In genomic region chr2:11863513-11864328, GRCh38 we compare ENCODE assay signal across 8 cellular contexts.
A peak's percentile ranks its signal among the peaks of the same experiment; 100 is the strongest.
DNase-seq lines count a peak whose midpoint lies in the region; ATAC-seq, FAIRE-seq and TF ChIP-seq lines count a peak whose summit lies in the region.

No MANE protein-coding gene starts in this region.

- H3K9me3 ChIP-seq in A673 (ENCODE audit: low read depth, low read length, poor library complexity, severe bottlenecking) (peaks cover 4% of the 10 kb centered on the region), suprapubic skin (no peaks in the 10 kb centered on the region)

- H3K27me3 Mint-ChIP-seq in activated T-helper 17 cell treated with anti-CD3 and anti-CD28 coated beads, Interleukin-2, amount 50 U/mL, for 72 hours = peaks cover 3% of the 10 kb centered on the region

- TSS peak; percentile 75 for BruUV-seq in A673 (replicated peaks; lab: Mats Ljungman, UMichigan)

- CTCF ChIA-PET in A673 (lab: Charles Lee) = interaction anchor here (0.5 to 1.0 kb wide), 5 partner anchors 64 to 1144 kb away, joined by 3 to 11 read pairs (median 6); no protein-coding TSS in a partner anchor

- H3K4me1 ChIP-seq in A673 (ENCODE audit: insufficient read depth, low read length, poor library complexity, severe bottlenecking) (peaks cover 7% of the 10 kb centered on the region), suprapubic skin (peaks cover 12% of the 10 kb centered on the region)

- H3K36me3 ChIP-seq in A673 (ENCODE audit: insufficient read depth, low read length, poor library complexity, severe bottlenecking) = no peaks in the 10 kb centered on the region
- H3K36me3 ChIP-seq in suprapubic skin = no peaks in the 10 kb centered on the region

- H3K27ac Mint-ChIP-seq in activated T-helper 17 cell treated with anti-CD3 and anti-CD28 coated beads, Interleukin-2, amount 50 U/mL, for 72 hours = no peak overlapping the region

- POLR2A ChIA-PET in A673 (lab: Charles Lee; ENCODE audit: low non-redundant PET) = interaction anchor here (0.7 kb wide), 1 partner anchor 79 kb away, joined by 20 read pairs; no protein-coding TSS in a partner anchor

- ATAC-seq in GM18502 (IDR thresholded peaks at IDR 0.05; ENCODE audit: poor library complexity, unreplicated experiment) (peak; percentile 40), HG03439 (IDR thresholded peaks at IDR 0.05; ENCODE audit: unreplicated experiment) (peak; percentile 42)
- peak; percentile 62 for ATAC-seq in activated T-helper 17 cell treated with anti-CD3 and anti-CD28 coated beads, Interleukin-2, amount 50 U/mL, for 72 hours (replicated peaks)

- H3K9me3 Mint-ChIP-seq in activated T-helper 17 cell treated with anti-CD3 and anti-CD28 coated beads, Interleukin-2, amount 50 U/mL, for 72 hours = no peaks in the 10 kb centered on the region

- H3K4me3 ChIP-seq in A673 (ENCODE audit: low read depth, low read length, poor library complexity, severe bottlenecking) (no peak overlapping the region), fibroblast of villous mesenchyme (ENCODE audit: low read depth, low read length) (peak overlapping the region; percentile 42), suprapubic skin (no peak overlapping the region)

- FAIRE-seq in RCC 7860 (lab: Jason Lieb, UNC) = no peak

- peak overlapping the region; percentile 70 for H3K4me3 Mint-ChIP-seq in activated T-helper 17 cell treated with anti-CD3 and anti-CD28 coated beads, Interleukin-2, amount 50 U/mL, for 72 hours

- no peaks in the 10 kb centered on the region for H3K36me3 Mint-ChIP-seq in activated T-helper 17 cell treated with anti-CD3 and anti-CD28 coated beads, Interleukin-2, amount 50 U/mL, for 72 hours (ENCODE audit: low read depth)

- intact Hi-C loops in A673 (cut with micrococcal nuclease; ENCODE audit: unreplicated experiment) = loop anchor here (2.0 to 10.0 kb wide), 4 partner anchors 309 to 853 kb away; partner anchors contain the start of gene TRIB2

- peak overlapping the region; percentile 9 for H3K27ac ChIP-seq in A673 (ENCODE audit: low read depth, low read length, poor library complexity, severe bottlenecking)
- H3K27ac ChIP-seq in suprapubic skin = peak overlapping the region; percentile 5

- DNase-seq in A673 (ENCODE audit: low spot score) (peak; percentile 92), RCC 7860 (ENCODE audit: low spot score) (peak; percentile 66), fibroblast of villous mesenchyme (ENCODE audit: low read depth) (peak; percentile 88), occipital lobe (lab: John Stamatoyannopoulos, UW) (peak; percentile 62), suprapubic skin (ENCODE audit: low spot score in 2 of 2) (peak; percentile 88 to 89)

- H3K4me1 Mint-ChIP-seq in activated T-helper 17 cell treated with anti-CD3 and anti-CD28 coated beads, Interleukin-2, amount 50 U/mL, for 72 hours = peaks cover 15% of the 10 kb centered on the region

- no peak for TF ChIP-seq POLR2A in suprapubic skin (IDR thresholded peaks at IDR 0.05)

- H3K27me3 ChIP-seq in A673 (replicated peaks; ENCODE audit: insufficient read depth, low read depth, low read length, poor library complexity) (no peaks in the 10 kb centered on the region), suprapubic skin (no peaks in the 10 kb centered on the region)

- TF ChIP-seq EP300 in suprapubic skin (IDR thresholded peaks at IDR 0.05) = no peak

- peak; percentile 97 for TF ChIP-seq CTCF in A673 (conservative IDR thresholded peaks at IDR 0.05; ENCODE audit: low read depth, low read length)
- peak; percentile 98 for TF ChIP-seq CTCF in fibroblast of villous mesenchyme (IDR thresholded peaks at IDR 0.05; ENCODE audit: insufficient read depth, low read depth, low read length)
- peak; percentile 83 to 93 for TF ChIP-seq CTCF in suprapubic skin (IDR thresholded peaks at IDR 0.05)

- 8% methylated on average over 12 of the region's 12 CpGs for WGBS in suprapubic skin
